Comparison of ENCODE assay signal across 8 cellular contexts in the genomic region with DNA sequence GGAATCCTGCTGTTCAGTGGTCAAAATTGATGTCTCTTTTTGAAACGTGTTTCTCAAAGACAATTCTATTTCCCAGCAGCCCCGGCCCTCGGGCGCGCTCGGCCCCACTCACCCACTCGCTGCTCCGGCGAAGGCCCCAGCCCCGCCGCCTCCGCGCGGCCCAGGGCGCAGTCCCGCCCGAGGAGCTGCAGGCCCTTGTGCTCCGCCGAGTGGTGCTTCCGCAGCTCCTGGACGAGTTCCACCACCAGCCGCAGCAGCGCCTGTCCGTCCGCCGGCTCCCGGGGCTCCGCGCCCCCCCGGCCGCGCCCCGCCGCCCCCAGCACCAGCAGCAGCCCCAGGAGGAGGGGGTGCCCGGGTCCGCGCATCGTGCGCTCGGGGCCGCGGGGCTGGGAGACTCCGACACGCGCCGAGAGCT. TPM values are rescaled to one million over a fixed set of nuclear protein-coding genes. Genes with fewer than 3 reads are reported as not detected.
DNase-seq lines count a peak whose midpoint lies in the region; ATAC-seq and TF ChIP-seq lines count a peak whose summit lies in the region.
"Had no signal": no experiment of that assay in that cellular context is flagged by ENCODE, and none has a peak within 500 bp of the region (broad histone marks: within the 10 kb centered on the region; RNA-seq: fewer than 3 reads in every experiment).

No MANE protein-coding gene starts in this region.

- H3K36me3 Mint-ChIP-seq in activated T-helper 2 cell treated with anti-CD3 and anti-CD28 coated beads, Interferon-gamma antibody, Interleukin-2, Interleukin-4, amounts not matched to agents 10 μg/mL and 5 μg/mL and 100 μg/mL, durations not matched to agents 14 hours and 24 hours and 36 hours (ENCODE audit: low read depth) = peaks cover 31% of the 10 kb centered on the region

- intact Hi-C loops in activated T-helper 2 cell treated with anti-CD3 and anti-CD28 coated beads, Interferon-gamma antibody, Interleukin-2, Interleukin-4, amounts not matched to agents 10 μg/mL and 5 μg/mL and 100 μg/mL, durations not matched to agents 14 hours and 24 hours and 36 hours (cut with micrococcal nuclease) = no loop called here

- peak overlapping the region; percentile 75 for H3K4me3 Mint-ChIP-seq in activated T-helper 2 cell treated with anti-CD3 and anti-CD28 coated beads, Interferon-gamma antibody, Interleukin-2, Interleukin-4, amounts not matched to agents 10 μg/mL and 5 μg/mL and 100 μg/mL, durations not matched to agents 14 hours and 24 hours and 36 hours (ENCODE audit: low read depth)

- no peak overlapping the region for H3K27ac Mint-ChIP-seq in activated T-helper 2 cell treated with anti-CD3 and anti-CD28 coated beads, Interferon-gamma antibody, Interleukin-2, Interleukin-4, amounts not matched to agents 10 μg/mL and 5 μg/mL and 100 μg/mL, durations not matched to agents 14 hours and 24 hours and 36 hours

- peaks cover 10% of the 10 kb centered on the region for H3K4me1 ChIP-seq in iPS DF 6.9 (ENCODE audit: control insufficient read depth, insufficient read depth, low read length)

- ATAC-seq in stimulated activated naive CD8-positive, alpha-beta T cell treated with anti-CD3 and anti-CD28 coated beads, Interleukin-15, Interleukin-2, amounts not matched to agents 100 U/mL and 50 U/mL, for 24 hours = peak; percentile 24

- CTCF ChIA-PET in HEK293T (lab: Yijun Ruan, JAX) = interaction anchor here (0.6 kb wide), 1 partner anchor 428 kb away, joined by 3 read pairs; no protein-coding TSS in a partner anchor

- DNase-seq in HEK293T (ENCODE audit: extremely low spot score) = peak; percentile 44
- DNase-seq in activated T-helper 2 cell treated with anti-CD3 and anti-CD28 coated beads, Interferon-gamma antibody, Interleukin-2, Interleukin-4, amounts not matched to agents 10 μg/mL and 5 μg/mL and 100 μg/mL, durations not matched to agents 14 hours and 24 hours and 36 hours (ENCODE audit: low spot score) = no peak
- DNase-seq in iPS DF 6.9 (ENCODE audit: low read depth, low spot score) = no peak
- peak; percentile 15 for DNase-seq in stimulated activated naive CD8-positive, alpha-beta T cell treated with anti-CD3 and anti-CD28 coated beads, Interleukin-15, Interleukin-2, amounts not matched to agents 100 U/mL and 50 U/mL, for 24 hours
- no peak for DNase-seq in glomerular visceral epithelial cell (ENCODE audit: extremely low spot score)
- DNase-seq in cerebellar cortex (ENCODE audit: low spot score) = no peak
- DNase-seq in HT-29 (ENCODE audit: low spot score) = no peak

- no peak overlapping the region for H3K27ac ChIP-seq in iPS DF 6.9 (ENCODE audit: low read length)

- H3K9me3 Mint-ChIP-seq in activated T-helper 2 cell treated with anti-CD3 and anti-CD28 coated beads, Interferon-gamma antibody, Interleukin-2, Interleukin-4, amounts not matched to agents 10 μg/mL and 5 μg/mL and 100 μg/mL, durations not matched to agents 14 hours and 24 hours and 36 hours = no peaks in the 10 kb centered on the region

- H3K36me3 ChIP-seq in iPS DF 6.9 (ENCODE audit: control insufficient read depth, insufficient read depth, low read length) = no peaks in the 10 kb centered on the region

- H3K27me3 Mint-ChIP-seq in activated T-helper 2 cell treated with anti-CD3 and anti-CD28 coated beads, Interferon-gamma antibody, Interleukin-2, Interleukin-4, amounts not matched to agents 10 μg/mL and 5 μg/mL and 100 μg/mL, durations not matched to agents 14 hours and 24 hours and 36 hours (ENCODE audit: low read depth) = peaks cover 33% of the 10 kb centered on the region

- WGBS in iPS DF 6.9 (ENCODE audit: insufficient coverage, insufficient read length) = no CpG with 5 or more reads among the region's 46 CpGs

- POLR2A ChIA-PET in HEK293T (lab: Yijun Ruan, JAX) = no interaction called here

- peak overlapping the region; percentile 64; the same call in 1 of the 2 replicates for H3K4me3 ChIP-seq in iPS DF 6.9 (ENCODE audit: low read length)

- H3K4me1 Mint-ChIP-seq in activated T-helper 2 cell treated with anti-CD3 and anti-CD28 coated beads, Interferon-gamma antibody, Interleukin-2, Interleukin-4, amounts not matched to agents 10 μg/mL and 5 μg/mL and 100 μg/mL, durations not matched to agents 14 hours and 24 hours and 36 hours (ENCODE audit: low read depth) = peaks cover 8% of the 10 kb centered on the region

- no peaks in the 10 kb centered on the region for H3K9me3 ChIP-seq in iPS DF 6.9 (ENCODE audit: control insufficient read depth, insufficient read depth, low read length)

- H3K27me3 ChIP-seq in iPS DF 6.9 (ENCODE audit: control insufficient read depth, insufficient read depth, low read length) = peaks cover 10% of the 10 kb centered on the region

TF ChIP-seq in HEK293T, 16 proteins besides CTCF, POLR2A, EP300 and RAD21:
- TF ChIP-seq TARDBP (IDR thresholded peaks at IDR 0.05) (no peak), HDGF (IDR thresholded peaks at IDR 0.05; ENCODE audit: borderline replicate concordance) (no peak), ELF4 (IDR thresholded peaks at IDR 0.05) (no peak), ZNF384 (IDR thresholded peaks at IDR 0.05) (no peak), BHLHE40 (IDR thresholded peaks at IDR 0.05; ENCODE audit: borderline replicate concordance) (no peak), ARNT (IDR thresholded peaks at IDR 0.05) (no peak), FOXA1 (IDR thresholded peaks at IDR 0.05) (no peak), NFRKB (IDR thresholded peaks at IDR 0.05) (no peak), SP1 (IDR thresholded peaks at IDR 0.05) (no peak), PKNOX1 (IDR thresholded peaks at IDR 0.05) (no peak), L3MBTL2 (conservative IDR thresholded peaks at IDR 0.05) (no peak), FOXK2 (IDR thresholded peaks at IDR 0.05) (no peak), LEF1 (IDR thresholded peaks at IDR 0.05; ENCODE audit: borderline replicate concordance) (no peak), FOXM1 (IDR thresholded peaks at IDR 0.05; ENCODE audit: borderline replicate concordance) (no peak), CTBP1 (IDR thresholded peaks at IDR 0.05; ENCODE audit: borderline replicate concordance) (no peak), SUZ12 (IDR thresholded peaks at IDR 0.05) (no peak)
TF ChIP-seq in HEK293T: peak in this region for 0.

RNA-seq across cellular contexts. Expression of gene ALKAL2, which starts 0.4 kb away (rescaled TPM):
- 16.3 and 17.6 TPM in 2 replicates for total RNA-seq in activated T-helper 2 cell treated with anti-CD3 and anti-CD28 coated beads, Interferon-gamma antibody, Interleukin-2, Interleukin-4, amounts not matched to agents 10 μg/mL and 5 μg/mL and 100 μg/mL, durations not matched to agents 14 hours and 24 hours and 36 hours
- total RNA-seq in HT-29 (2014; rRNA removed; shearing (Covaris generic)) = not detected in 2 replicates
- total RNA-seq: M059J had no signal

RNA-seq across cellular contexts. Expression of gene ACP1, which starts 22.7 kb away (rescaled TPM):
- total RNA-seq in activated T-helper 2 cell treated with anti-CD3 and anti-CD28 coated beads, Interferon-gamma antibody, Interleukin-2, Interleukin-4, amounts not matched to agents 10 μg/mL and 5 μg/mL and 100 μg/mL, durations not matched to agents 14 hours and 24 hours and 36 hours = 168 and 177 TPM in 2 replicates
- total RNA-seq in HT-29 (2014; rRNA removed; shearing (Covaris generic)) = 114 and 136 TPM in 2 replicates

RNA-seq across cellular contexts. Expression of gene SH3YL1, which starts 23.6 kb away (rescaled TPM):
- 34.7 and 37.1 TPM in 2 replicates for total RNA-seq in activated T-helper 2 cell treated with anti-CD3 and anti-CD28 coated beads, Interferon-gamma antibody, Interleukin-2, Interleukin-4, amounts not matched to agents 10 μg/mL and 5 μg/mL and 100 μg/mL, durations not matched to agents 14 hours and 24 hours and 36 hours
- 33.6 and 36.9 TPM in 2 replicates for total RNA-seq in HT-29 (2014; rRNA removed; shearing (Covaris generic))

Comparison
In these comparisons a context has a peak if more than half of its experiments do, and no peak if none do; other contexts are left out.
1. DNase-seq: peak in HEK293T (single experiment) and stimulated activated naive CD8-positive, alpha-beta T cell treated with anti-CD3 and anti-CD28 coated beads, Interleukin-15, Interleukin-2, amounts not matched to agents 100 U/mL and 50 U/mL, for 24 hours (single experiment); none in activated T-helper 2 cell treated with anti-CD3 and anti-CD28 coated beads, Interferon-gamma antibody, Interleukin-2, Interleukin-4, amounts not matched to agents 10 μg/mL and 5 μg/mL and 100 μg/mL, durations not matched to agents 14 hours and 24 hours and 36 hours (single experiment), iPS DF 6.9 (single experiment), glomerular visceral epithelial cell (single experiment), cerebellar cortex (single experiment) and HT-29 (single experiment).
2. RNA of gene ALKAL2, which starts 0.4 kb away (total RNA-seq): 16.3 to 17.6 TPM in activated T-helper 2 cell treated with anti-CD3 and anti-CD28 coated beads, Interferon-gamma antibody, Interleukin-2, Interleukin-4, amounts not matched to agents 10 μg/mL and 5 μg/mL and 100 μg/mL, durations not matched to agents 14 hours and 24 hours and 36 hours; not detected in HT-29; every median in the first group is over 10 times any median in the second.